24 cellular contexts compared by ENCODE assay signal in genomic region chr9:121921444-121921843, GRCh38.
DNase-seq lines count a peak whose midpoint lies in the region; FAIRE-seq and TF ChIP-seq lines count a peak whose summit lies in the region.
"Had no signal": no experiment of that assay in that cellular context is flagged by ENCODE, and none has a peak within 500 bp of the region (broad histone marks: within the 10 kb centered on the region; RNA-seq: fewer than 3 reads in every experiment).

No MANE protein-coding gene starts in this region.

- H3K4me2 ChIP-seq in OCI-LY3 (ENCODE audit: low read length): peak overlapping the region; percentile 38; the same call in 1 of the 2 replicates
- H3K4me2 ChIP-seq: KMS-11 had no signal

- H3K36me3 ChIP-seq in OCI-LY3 (replicated peaks; ENCODE audit: low read depth, low read length): no peaks in the 10 kb centered on the region
- H3K36me3 ChIP-seq: neutrophil, tibial nerve had no signal

- no peaks in the 10 kb centered on the region for H4K20me1 ChIP-seq in OCI-LY3 (ENCODE audit: insufficient read depth, low read length)

- DNase-seq in D721Med (ENCODE audit: insufficient read length, low spot score) (no peak), LHCN-M2 (ENCODE audit: low read depth) (peak; percentile 69), kidney tubule cell (ENCODE audit: low spot score) (peak; percentile 19), iPS-NIHi11 (ENCODE audit: low spot score) (no peak), foreskin fibroblast (no peak), NCI-H1105 (lab: John Stamatoyannopoulos, UW) (no peak)
- DNase-seq in activated CD4-positive, alpha-beta T cell treated with anti-CD3 and anti-CD28 coated beads, Interleukin-2, amount 50 U/mL, for 48 hours: no peak
- DNase-seq: activated CD4-positive, alpha-beta T cell treated with anti-CD3 and anti-CD28 coated beads for 4 hours; CD4-positive, alpha-beta memory T cell; hypothalamus; islet precursor cell; NCI-H1048; NCI-H510A treated with DMSO at 0.1 percent for 48 hours; spleen; stimulated activated CD4-positive, alpha-beta T cell treated with anti-CD3 and anti-CD28 coated beads, Interleukin-4, amount 100 ng/mL, for 24 hours; stimulated activated naive CD8-positive, alpha-beta T cell treated with anti-CD3 and anti-CD28 coated beads, Interleukin-15, Interleukin-2, amounts not matched to agents 100 U/mL and 50 U/mL, for 24 hours had no signal

- H3K27ac ChIP-seq in OCI-LY3 (ENCODE audit: low read length): no peak overlapping the region
- H3K27ac ChIP-seq: epithelial cell of prostate, KMS-11, neutrophil, spleen, tibial nerve had no signal

- H3K79me2 ChIP-seq in OCI-LY3 (ENCODE audit: low read length): no peaks in the 10 kb centered on the region

- no peak overlapping the region for H3K4me3 ChIP-seq in OCI-LY3 (ENCODE audit: low read length)
- no peak overlapping the region for H3K4me3 ChIP-seq in foreskin fibroblast (ENCODE audit: low read depth in 1 of 2, low read length in 2 of 2)
- H3K4me3 ChIP-seq: spleen, tibial nerve had no signal

- H3K27me3 ChIP-seq in OCI-LY3 (ENCODE audit: low read depth, low read length): no peaks in the 10 kb centered on the region
- H3K27me3 ChIP-seq: spleen, tibial nerve had no signal

- TF ChIP-seq CTCF in D721Med (IDR thresholded peaks at IDR 0.05; ENCODE audit: insufficient read depth, missing control alignments): no peak
- no peak for TF ChIP-seq CTCF in OCI-LY3 (IDR thresholded peaks at IDR 0.05; ENCODE audit: low read depth, low read length)
- no peak for TF ChIP-seq CTCF in foreskin fibroblast (IDR thresholded peaks at IDR 0.05; ENCODE audit: low read depth, low read length)

- H2AFZ ChIP-seq in OCI-LY3 (ENCODE audit: low read depth, low read length): no peak overlapping the region

- H3K4me1 ChIP-seq in OCI-LY3 (ENCODE audit: low read length): peaks cover 17% of the 10 kb centered on the region
- H3K4me1 ChIP-seq: tibial nerve had no signal

- peak; percentile 84 for FAIRE-seq in D721Med (lab: Jason Lieb, UNC)
- FAIRE-seq: frontal cortex, GM12891, HTR-8/SVneo had no signal

- no peaks in the 10 kb centered on the region for H3K9me3 ChIP-seq in OCI-LY3 (ENCODE audit: insufficient read depth, low read length)
- H3K9me3 ChIP-seq: neutrophil, spleen, tibial nerve had no signal

- no peak overlapping the region for H3K9ac ChIP-seq in OCI-LY3 (ENCODE audit: low read length)
- H3K9ac ChIP-seq: KMS-11 had no signal

Comparison
In these comparisons a context has a peak if more than half of its experiments do, and no peak if none do; other contexts are left out.
1. DNase-seq: peak in LHCN-M2 (single experiment) and kidney tubule cell (single experiment); none in D721Med (single experiment), iPS-NIHi11 (single experiment), activated CD4-positive, alpha-beta T cell treated with anti-CD3 and anti-CD28 coated beads, Interleukin-2, amount 50 U/mL, for 48 hours (0 of 2), foreskin fibroblast (0 of 2) and NCI-H1105 (single experiment).